ENCODE assay signal across 18 cellular contexts in the genomic region with DNA sequence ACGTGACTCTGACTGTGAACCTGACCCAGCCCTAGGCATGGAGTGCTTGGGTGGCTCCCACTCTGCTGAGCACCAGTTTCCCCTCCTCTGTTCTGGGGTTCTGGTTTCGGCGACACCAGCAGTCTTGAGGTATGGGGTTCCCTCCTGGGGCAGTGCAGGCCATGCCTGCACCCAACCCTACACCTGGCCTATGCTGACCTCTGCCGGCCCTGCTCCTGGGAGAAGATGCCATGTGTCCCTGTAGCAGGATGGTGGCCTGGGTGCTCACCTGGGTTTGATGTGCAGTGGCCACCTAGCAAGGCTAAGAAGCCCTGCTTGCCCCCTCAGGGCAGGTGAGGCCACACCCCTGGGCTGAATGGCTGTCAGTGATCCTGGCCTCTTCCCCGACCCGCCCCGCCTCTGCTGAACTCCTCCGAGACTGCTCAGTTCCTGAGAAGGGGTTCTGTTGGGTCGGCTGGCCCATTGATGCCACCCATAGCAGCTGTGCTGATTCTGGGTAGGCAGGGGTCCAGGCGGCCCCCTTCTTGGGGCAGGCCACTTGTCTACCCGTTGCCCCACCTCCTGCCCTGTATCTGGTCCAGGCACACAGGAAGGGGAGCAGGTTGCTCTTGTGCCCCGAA. TPM values are rescaled to one million over a fixed set of nuclear protein-coding genes. Genes with fewer than 3 reads are reported as not detected.
DNase-seq lines count a peak whose midpoint lies in the region; ATAC-seq and TF ChIP-seq lines count a peak whose summit lies in the region.
"Had no signal": no experiment of that assay in that cellular context is flagged by ENCODE, and none has a peak within 500 bp of the region (broad histone marks: within the 10 kb centered on the region; RNA-seq: fewer than 3 reads in every experiment).

No MANE protein-coding gene starts in this region.

- WGBS in SK-N-SH (ENCODE audit: low lambda C conversion rate), result 97% methylated on average over 4 of the region's 12 CpGs
- WGBS in IMR-90 (ENCODE audit: extremely low coverage in 2 of 2, insufficient read length in 1 of 2), 2 experiments, result 90% methylated on average over 6 of the region's 12 CpGs; no CpG with 5 or more reads in 1 of the 2 experiments
- WGBS in neuronal stem cell (ENCODE audit: extremely low coverage in 2 of 2, insufficient read length in 2 of 2, insufficient replicate concordance in 1 of 2), 2 donors, result no CpG with 5 or more reads among the region's 12 CpGs

- H3K23ac ChIP-seq in IMR-90 (ENCODE audit: low read depth, low read length) (no peak overlapping the region), neuronal stem cell (ENCODE audit: low read depth, low read length, poor library complexity) (peak overlapping the region; percentile 80)

- H3K27ac ChIP-seq in SK-N-SH (ENCODE audit: low read depth in 2 of 2, low read length in 1 of 2) (peak overlapping the region in 1 of 2 experiments; percentile 25; a peak in 1 of 4 replicates), IMR-90 (ENCODE audit: insufficient read depth, low read length) (no peak overlapping the region), neuronal stem cell (replicated peaks; ENCODE audit: low read length) (no peak overlapping the region)
- H3K27ac ChIP-seq: 22Rv1, GM23248, SK-N-MC had no signal

- H2AK5ac ChIP-seq in IMR-90 (ENCODE audit: low read depth, low read length), result no peak overlapping the region
- H2AK5ac ChIP-seq in neuronal stem cell (ENCODE audit: low read depth, low read length), result peak overlapping the region; percentile 63

- no peaks in the 10 kb centered on the region for H3K9me3 Mint-ChIP-seq in brain

- TF ChIP-seq POLR2A in IMR-90 (IDR thresholded peaks at IDR 0.05; ENCODE audit: low read depth, low read length), result no peak

- H2BK15ac ChIP-seq in IMR-90 (ENCODE audit: low read depth, low read length) (no peak overlapping the region), neuronal stem cell (ENCODE audit: low read length) (no peak overlapping the region)

- peaks cover 9% of the 10 kb centered on the region for H3K9me1 ChIP-seq in IMR-90 (ENCODE audit: insufficient read depth, low read length)

- H3K27me3 ChIP-seq in SK-N-SH (ENCODE audit: insufficient read depth) (no peaks in the 10 kb centered on the region), IMR-90 (ENCODE audit: control insufficient read depth, insufficient read depth, low read length) (no peaks in the 10 kb centered on the region), neuronal stem cell (ENCODE audit: control insufficient read depth in 3 of 3, insufficient read depth in 3 of 3, low read depth in 1 of 3, low read length in 3 of 3) (no peaks in the 10 kb centered on the region)
- H3K27me3 ChIP-seq: heart right ventricle, right atrium auricular region had no signal

- peaks cover 11 to 65% of the 10 kb centered on the region in 2 experiments for H3K79me1 ChIP-seq in IMR-90 (ENCODE audit: low read depth in 1 of 2, low read length in 2 of 2)
- peaks cover 21% of the 10 kb centered on the region for H3K79me1 ChIP-seq in neuronal stem cell (ENCODE audit: low read depth, low read length)

- H4K91ac ChIP-seq in IMR-90 (ENCODE audit: insufficient read depth, low read depth, low read length) (no peak overlapping the region), neuronal stem cell (ENCODE audit: low read depth, low read length, poor library complexity) (no peak overlapping the region)

- no peak overlapping the region for H2BK5ac ChIP-seq in IMR-90 (ENCODE audit: low read depth, low read length, poor library complexity, severe bottlenecking)
- H2BK5ac ChIP-seq in neuronal stem cell (ENCODE audit: low read length), result no peak overlapping the region

- H2BK120ac ChIP-seq in IMR-90 (ENCODE audit: low read depth, low read length) (no peak overlapping the region), neuronal stem cell (ENCODE audit: low read depth, low read length) (no peak overlapping the region)

- H3K36me3 ChIP-seq in SK-N-SH (replicated peaks in 1 of 2; ENCODE audit: control insufficient read depth in 1 of 2, insufficient read depth in 2 of 2, low read length in 1 of 2), result no peaks in the 10 kb centered on the region
- H3K36me3 ChIP-seq in IMR-90 (ENCODE audit: control insufficient read depth, insufficient read depth, low read length), result no peaks in the 10 kb centered on the region; the same call in 1 of the 2 replicates
- peaks cover 0 to 1% of the 10 kb centered on the region in 2 donors for H3K36me3 ChIP-seq in neuronal stem cell (replicated peaks in 1 of 2; ENCODE audit: control insufficient read depth in 2 of 2, insufficient read depth in 2 of 2, low read length in 2 of 2)
- H3K36me3 ChIP-seq: heart right ventricle, right atrium auricular region had no signal

- dilution Hi-C loops in IMR-90 (cut with HindIII; ENCODE audit: low sequenced_read_pairs, unreplicated experiment), result no loop called here

- peak overlapping the region; percentile 80 for H2AK9ac ChIP-seq in IMR-90 (replicated peaks; ENCODE audit: low read depth, low read length, poor library complexity)

- peaks cover 0 to 66% of the 10 kb centered on the region in 2 experiments; a peak in 1 of 4 replicates for H3K4me1 ChIP-seq in SK-N-SH (ENCODE audit: control insufficient read depth in 1 of 2, insufficient read depth in 2 of 2, low read depth in 1 of 2, low read length in 1 of 2)
- H3K4me1 ChIP-seq in IMR-90 (ENCODE audit: control insufficient read depth, insufficient read depth, low read length), result peaks cover 15% of the 10 kb centered on the region
- H3K4me1 ChIP-seq in neuronal stem cell (ENCODE audit: control insufficient read depth in 2 of 2, insufficient read depth in 1 of 2, low read depth in 1 of 2, low read length in 2 of 2), result peaks cover 8 to 21% of the 10 kb centered on the region in 2 donors

- DNase-seq in SK-N-SH (no peak), IMR-90 (no peak), neuronal stem cell (ENCODE audit: low spot score) (no peak), middle frontal gyrus (ENCODE audit: extremely low spot score, low spot score) (no peak), occipital lobe (lab: John Stamatoyannopoulos, UW) (no peak), foreskin fibroblast (no peak)
- DNase-seq: activated effector memory CD4-positive, alpha-beta T cell treated with Interleukin-2 at 50 U/mL for 16 hours; GM23248; heart right ventricle; NCI-H226; stimulated activated CD4-positive, alpha-beta T cell treated with anti-CD3 and anti-CD28 coated beads, Interleukin-4, amount 100 ng/mL, for 24 hours had no signal

- H2BK12ac ChIP-seq in neuronal stem cell (ENCODE audit: low read length), result no peak overlapping the region

- H2AFZ ChIP-seq in SK-N-SH (ENCODE audit: low read depth) (no peak overlapping the region), IMR-90 (replicated peaks; ENCODE audit: low read length, poor library complexity) (no peak overlapping the region), neuronal stem cell (ENCODE audit: low read length) (no peak overlapping the region)
- H2AFZ ChIP-seq: GM23248 had no signal

- H3K4me3 Mint-ChIP-seq in brain, result peak overlapping the region; percentile 68 to 81 (median 74)

- H3K36me3 Mint-ChIP-seq in brain, result no peaks in the 10 kb centered on the region

- peaks cover 66% of the 10 kb centered on the region for H3K79me2 ChIP-seq in SK-N-SH (ENCODE audit: insufficient read depth)

- TF ChIP-seq CTCF in SK-N-SH (IDR thresholded peaks at IDR 0.05) (no peak), IMR-90 (conservative IDR thresholded peaks at IDR 0.05; ENCODE audit: low read depth, low read length) (no peak), brain (conservative IDR thresholded peaks at IDR 0.05) (no peak), foreskin fibroblast (IDR thresholded peaks at IDR 0.05; ENCODE audit: low read depth, low read length) (no peak)

- no peaks in the 10 kb centered on the region for H3K9me3 ChIP-seq in SK-N-SH
- no peaks in the 10 kb centered on the region for H3K9me3 ChIP-seq in IMR-90 (ENCODE audit: control insufficient read depth, insufficient read depth, low read length)
- peaks cover 0 to 2% of the 10 kb centered on the region in 2 donors for H3K9me3 ChIP-seq in neuronal stem cell (replicated peaks in 1 of 2; ENCODE audit: control insufficient read depth in 2 of 2, insufficient read depth in 1 of 2, low read depth in 1 of 2, low read length in 2 of 2)
- H3K9me3 ChIP-seq: heart right ventricle, right atrium auricular region had no signal

- POLR2A ChIA-PET in SK-N-SH (lab: Yijun Ruan, JAX), result no interaction called here
- POLR2A ChIA-PET in IMR-90 (lab: Charles Lee; ENCODE audit: unreplicated experiment), result no interaction called here

- no peak overlapping the region for H4K5ac ChIP-seq in IMR-90 (ENCODE audit: low read depth, low read length)

- H3K4me3 ChIP-seq in SK-N-SH (ENCODE audit: low read depth in 2 of 2, low read length in 1 of 2), result no peak overlapping the region
- H3K4me3 ChIP-seq in IMR-90 (ENCODE audit: insufficient read depth, low read depth, low read length), result no peak overlapping the region
- H3K4me3 ChIP-seq in neuronal stem cell (ENCODE audit: low read length in 2 of 2), result no peak overlapping the region
- H3K4me3 ChIP-seq in foreskin fibroblast (ENCODE audit: low read depth in 1 of 2, low read length in 2 of 2), result no peak overlapping the region
- H3K4me3 ChIP-seq: right atrium auricular region, SK-N-MC had no signal

- no peak overlapping the region for H3K14ac ChIP-seq in IMR-90 (replicated peaks; ENCODE audit: low read depth, low read length)
- no peak overlapping the region for H3K14ac ChIP-seq in neuronal stem cell (ENCODE audit: low read length)

- H3K4me2 ChIP-seq in SK-N-SH (0 out of 2 replicates have a peak overlapping the region, but pooled peaks have one; percentile 24), IMR-90 (ENCODE audit: low read depth, low read length) (no peak overlapping the region), neuronal stem cell (ENCODE audit: insufficient read depth, low read length, poor library complexity, severe bottlenecking) (no peak overlapping the region)

- no peak for TF ChIP-seq RAD21 in SK-N-SH (IDR thresholded peaks at IDR 0.05; ENCODE audit: low read length)
- TF ChIP-seq RAD21 in IMR-90 (IDR thresholded peaks at IDR 0.05; ENCODE audit: low read length), result no peak

- CTCF ChIA-PET in SK-N-SH (lab: Yijun Ruan, JAX), result no interaction called here
- CTCF ChIA-PET in IMR-90 (lab: Yijun Ruan, JAX), result no interaction called here

- intact Hi-C loops in IMR-90 (cut with micrococcal nuclease), result no loop called here

- H3K4ac ChIP-seq in IMR-90 (ENCODE audit: low read depth, low read length) (no peak overlapping the region), neuronal stem cell (ENCODE audit: low read length) (no peak overlapping the region)

- H3K56ac ChIP-seq in IMR-90 (ENCODE audit: extremely low read depth, insufficient read depth, low read length), result no peak overlapping the region

- no peaks in the 10 kb centered on the region for H3K27me3 Mint-ChIP-seq in brain

- no peak for ATAC-seq in SK-N-SH treated with all-trans-retinoic acid at 6 μM for 48 hours
- ATAC-seq in IMR-90 (ENCODE audit: low read depth), result no peak
- ATAC-seq: activated CD4-positive, CD25-positive, alpha-beta regulatory T cell treated with anti-CD3 and anti-CD28 coated beads, Interleukin-2, amount 50 U/mL, for 24 hours; heart right ventricle had no signal

- peak overlapping the region in 2 of 5 experiments; percentile 21 to 89 for H3K27ac Mint-ChIP-seq in brain

- no peak overlapping the region for H3K18ac ChIP-seq in IMR-90 (ENCODE audit: low read depth, low read length)
- H3K18ac ChIP-seq in neuronal stem cell (ENCODE audit: low read length), result no peak overlapping the region

- H3K9ac ChIP-seq in SK-N-SH (no peak overlapping the region), IMR-90 (ENCODE audit: low read depth, low read length) (no peak overlapping the region), neuronal stem cell (ENCODE audit: low read depth, low read length, poor library complexity) (peak overlapping the region; percentile 44)

- H2BK20ac ChIP-seq in IMR-90 (ENCODE audit: low read depth, low read length), result no peak overlapping the region

- H3K4me1 Mint-ChIP-seq in brain, result peaks cover 51% of the 10 kb centered on the region

- no peaks in the 10 kb centered on the region for H3K9me2 ChIP-seq in SK-N-SH

- H3F3A ChIP-seq in SK-N-SH (replicated peaks; ENCODE audit: insufficient read depth), result peaks cover 10% of the 10 kb centered on the region

- in situ Hi-C loops in IMR-90 (cut with MboI; ENCODE audit: low sequenced_read_pairs), result no loop called here

- BruUV-seq in IMR-90 (replicated peaks; lab: Mats Ljungman, UMichigan), result no TSS peak

- H4K8ac ChIP-seq in IMR-90 (ENCODE audit: low read depth in 2 of 2, low read length in 2 of 2) (no peak overlapping the region), neuronal stem cell (ENCODE audit: low read depth, low read length) (no peak overlapping the region)

- TF ChIP-seq EP300 in SK-N-SH (IDR thresholded peaks at IDR 0.05; ENCODE audit: borderline replicate concordance in 1 of 2, low read depth in 1 of 2, low read length in 1 of 2), result no peak

- H4K20me1 ChIP-seq in SK-N-SH (ENCODE audit: insufficient read depth), result peaks cover 60% of the 10 kb centered on the region
- H4K20me1 ChIP-seq in IMR-90 (ENCODE audit: insufficient read depth, low read length), result peaks cover 63% of the 10 kb centered on the region

RNA-seq across cellular contexts. Expression of a gene that starts 2.4 kb away (rescaled TPM):
- 36.5 and 65.3 TPM in 2 replicates for polyA plus RNA-seq in SK-N-SH (2012; rRNA removed)
- 21.9 and 35.0 TPM in 2 replicates for polyA plus RNA-seq in SK-N-SH (2012; cell fraction: cytosol; rRNA removed)
- polyA plus RNA-seq in SK-N-SH (2012; cell fraction: nucleus; rRNA removed), result 436 and 508 TPM in 2 replicates
- 2.5 and 4.4 TPM in 2 replicates for total RNA-seq in IMR-90 (2012; rRNA removed)
- 72.6 and 75.6 TPM in 2 replicates for polyA plus RNA-seq in IMR-90 (2012; rRNA removed)
- polyA plus RNA-seq in IMR-90 (2012; cell fraction: cytosol; rRNA removed), result 49.9 and 121 TPM in 2 replicates
- 275 and 805 TPM in 2 replicates for polyA plus RNA-seq in IMR-90 (2012; cell fraction: nucleus; rRNA removed; ENCODE audit: low replicate concordance)
- polyA plus RNA-seq in brain (ENCODE audit: insufficient read depth, low read depth, low replicate concordance), result 33.7 TPM
- 44.3 TPM for polyA plus RNA-seq in neuronal stem cell (2013, experiment 1 of 2)
- polyA plus RNA-seq in neuronal stem cell (2013, experiment 2 of 2), result 42.8 TPM
- 3.3 TPM for total RNA-seq in occipital lobe

RNA-seq across cellular contexts. Expression of a gene that starts 16.8 kb away (rescaled TPM):
- 21.1 and 24.0 TPM in 2 replicates for polyA plus RNA-seq in SK-N-SH (2012; rRNA removed)
- polyA plus RNA-seq in SK-N-SH (2012; cell fraction: cytosol; rRNA removed), result 4.4 and 6.7 TPM in 2 replicates
- polyA plus RNA-seq in SK-N-SH (2012; cell fraction: nucleus; rRNA removed), result 141 and 175 TPM in 2 replicates
- total RNA-seq in IMR-90 (2012; rRNA removed), result not detected in 2 replicates
- 0.10 and 0.32 TPM in 2 replicates for polyA plus RNA-seq in IMR-90 (2012; rRNA removed)
- polyA plus RNA-seq in IMR-90 (2012; cell fraction: cytosol; rRNA removed), result 0.09 TPM in 1 of 2 replicates, not detected in the other
- polyA plus RNA-seq in IMR-90 (2012; cell fraction: nucleus; rRNA removed; ENCODE audit: low replicate concordance), result 1.7 and 4.3 TPM in 2 replicates
- 1.6 TPM for polyA plus RNA-seq in brain (ENCODE audit: insufficient read depth, low read depth, low replicate concordance)
- polyA plus RNA-seq in neuronal stem cell (2013, experiment 1 of 2), result not detected
- polyA plus RNA-seq in neuronal stem cell (2013, experiment 2 of 2), result not detected
- not detected for total RNA-seq in occipital lobe
- total RNA-seq: epithelial cell of proximal tubule had no signal

RNA-seq across cellular contexts. Expression of a gene that starts 17.0 kb away (rescaled TPM):
- 54.6 and 73.1 TPM in 2 replicates for polyA plus RNA-seq in SK-N-SH (2012; rRNA removed)
- polyA plus RNA-seq in SK-N-SH (2012; cell fraction: cytosol; rRNA removed), result 7.9 and 12.8 TPM in 2 replicates
- 409 and 434 TPM in 2 replicates for polyA plus RNA-seq in SK-N-SH (2012; cell fraction: nucleus; rRNA removed)
- total RNA-seq in IMR-90 (2012; rRNA removed), result 12.8 and 22.0 TPM in 2 replicates
- 39.1 and 46.4 TPM in 2 replicates for polyA plus RNA-seq in IMR-90 (2012; rRNA removed)
- polyA plus RNA-seq in IMR-90 (2012; cell fraction: cytosol; rRNA removed), result 17.4 and 20.9 TPM in 2 replicates
- 229 and 533 TPM in 2 replicates for polyA plus RNA-seq in IMR-90 (2012; cell fraction: nucleus; rRNA removed; ENCODE audit: low replicate concordance)
- 31.3 TPM for polyA plus RNA-seq in brain (ENCODE audit: insufficient read depth, low read depth, low replicate concordance)
- 21.2 TPM for polyA plus RNA-seq in neuronal stem cell (2013, experiment 1 of 2)
- 21.9 TPM for polyA plus RNA-seq in neuronal stem cell (2013, experiment 2 of 2)
- total RNA-seq in occipital lobe, result 25.9 TPM

RNA-seq across cellular contexts. Expression of a gene that starts 18.1 kb away (rescaled TPM):
- polyA plus RNA-seq in SK-N-SH (2012; rRNA removed) (288 and 502 TPM in 2 replicates), IMR-90 (2012; rRNA removed) (376 and 419 TPM in 2 replicates), brain (ENCODE audit: insufficient read depth, low read depth, low replicate concordance) (197 TPM)
- 421 and 483 TPM in 2 replicates for polyA plus RNA-seq in SK-N-SH (2012; cell fraction: cytosol; rRNA removed)
- 259 and 349 TPM in 2 replicates for polyA plus RNA-seq in SK-N-SH (2012; cell fraction: nucleus; rRNA removed)
- total RNA-seq in IMR-90 (2012; rRNA removed) (173 and 271 TPM in 2 replicates), occipital lobe (90.6 TPM)
- 171 and 509 TPM in 2 replicates for polyA plus RNA-seq in IMR-90 (2012; cell fraction: cytosol; rRNA removed)
- polyA plus RNA-seq in IMR-90 (2012; cell fraction: nucleus; rRNA removed; ENCODE audit: low replicate concordance), result 88.9 and 183 TPM in 2 replicates
- 496 TPM for polyA plus RNA-seq in neuronal stem cell (2013, experiment 1 of 2)
- polyA plus RNA-seq in neuronal stem cell (2013, experiment 2 of 2), result 494 TPM

RNA-seq across cellular contexts. Expression of a gene that starts 54.0 kb away (rescaled TPM):
- 23.9 and 26.5 TPM in 2 replicates for polyA plus RNA-seq in SK-N-SH (2012; rRNA removed)
- 15.0 and 15.8 TPM in 2 replicates for polyA plus RNA-seq in SK-N-SH (2012; cell fraction: cytosol; rRNA removed)
- polyA plus RNA-seq in SK-N-SH (2012; cell fraction: nucleus; rRNA removed), result 107 and 117 TPM in 2 replicates
- total RNA-seq in IMR-90 (2012; rRNA removed), result 16.7 and 22.8 TPM in 2 replicates
- polyA plus RNA-seq in IMR-90 (2012; rRNA removed), result 21.5 and 25.3 TPM in 2 replicates
- polyA plus RNA-seq in IMR-90 (2012; cell fraction: cytosol; rRNA removed), result 12.2 and 14.6 TPM in 2 replicates
- polyA plus RNA-seq in IMR-90 (2012; cell fraction: nucleus; rRNA removed; ENCODE audit: low replicate concordance), result 122 and 125 TPM in 2 replicates
- 18.9 TPM for polyA plus RNA-seq in brain (ENCODE audit: insufficient read depth, low read depth, low replicate concordance)
- polyA plus RNA-seq in neuronal stem cell (2013, experiment 1 of 2), result 16.3 TPM
- polyA plus RNA-seq in neuronal stem cell (2013, experiment 2 of 2), result 16.3 TPM
- total RNA-seq in occipital lobe, result 37.0 TPM
